In genomic region chr19:52189745-52190678, GRCh38 we compare ENCODE assay signal across 8 cellular contexts. TPM values are rescaled to one million over a fixed set of nuclear protein-coding genes. Genes with fewer than 3 reads are reported as not detected.
DNase-seq lines count a peak whose midpoint lies in the region; ATAC-seq and TF ChIP-seq lines count a peak whose summit lies in the region.

Gene PPP2R1A, plus strand, starts transcription at chr19:52190052. Its CDS starts 45 bp downstream, at chr19:52190097.

- H3K79me2 ChIP-seq in fibroblast of lung (ENCODE audit: control insufficient read depth, insufficient read depth, low read length) = peaks cover 48% of the 10 kb centered on the region

- H3K4me1 Mint-ChIP-seq in activated T-helper 2 cell treated with anti-CD3 and anti-CD28 coated beads, Interferon-gamma antibody, Interleukin-2, Interleukin-4, amounts not matched to agents 10 μg/mL and 5 μg/mL and 100 μg/mL, durations not matched to agents 14 hours and 24 hours and 36 hours (ENCODE audit: low read depth) = peaks cover 32% of the 10 kb centered on the region
- peaks cover 30 to 60% (median 47%) of the 10 kb centered on the region in 7 donors for H3K4me1 Mint-ChIP-seq in naive thymus-derived CD4-positive, alpha-beta T cell
- H3K4me1 Mint-ChIP-seq in stimulated activated naive B cell treated with anti-CD40 and anti-IgM and Interleukin-4, amounts not matched to agents 10 μg/mL and 1 μg/mL and 100 μg/mL, for 72 hours = peaks cover 29 to 56% of the 10 kb centered on the region in 2 donors

- DNase-seq in EH (ENCODE audit: low read depth) (peak; percentile 100), H4 (ENCODE audit: low spot score) (peak; percentile 100), LoVo (ENCODE audit: low spot score) (peak; percentile 99), RWPE2 (ENCODE audit: low spot score) (peak; percentile 100), fibroblast of lung (ENCODE audit: low read depth in 2 of 2) (peak; percentile 100)
- peak; percentile 98 for DNase-seq in activated T-helper 2 cell treated with anti-CD3 and anti-CD28 coated beads, Interferon-gamma antibody, Interleukin-2, Interleukin-4, amounts not matched to agents 10 μg/mL and 5 μg/mL and 100 μg/mL, durations not matched to agents 14 hours and 24 hours and 36 hours (ENCODE audit: low spot score)
- DNase-seq in naive thymus-derived CD4-positive, alpha-beta T cell = peak; percentile 97 to 100 (median 99)
- peak; percentile 98 for DNase-seq in stimulated activated naive B cell treated with anti-CD40 and anti-IgM and Interleukin-4, amounts not matched to agents 10 μg/mL and 1 μg/mL and 100 μg/mL, for 72 hours

- H3K4me1 ChIP-seq in RWPE2 (ENCODE audit: insufficient read depth, poor library complexity, severe bottlenecking) (peaks cover 7% of the 10 kb centered on the region), fibroblast of lung (ENCODE audit: control insufficient read depth, extremely low read depth, insufficient read depth, low read length) (peaks cover 8% of the 10 kb centered on the region)
- peaks cover 34 to 40% of the 10 kb centered on the region in 2 donors for H3K4me1 ChIP-seq in naive thymus-derived CD4-positive, alpha-beta T cell (ENCODE audit: control insufficient read depth in 2 of 2, insufficient read depth in 2 of 2, low read length in 2 of 2)

- intact Hi-C loops in activated T-helper 2 cell treated with anti-CD3 and anti-CD28 coated beads, Interferon-gamma antibody, Interleukin-2, Interleukin-4, amounts not matched to agents 10 μg/mL and 5 μg/mL and 100 μg/mL, durations not matched to agents 14 hours and 24 hours and 36 hours (cut with micrococcal nuclease) = loop anchor here (1.0 to 10.0 kb wide), 6 partner anchors 19 to 1677 kb away; partner anchors contain the start of genes MYADM, ZNF350, ZNF616 and ZNF649
- intact Hi-C loops in naive thymus-derived CD4-positive, alpha-beta T cell (cut with micrococcal nuclease) = loop anchor here (1.0 to 5.0 kb wide), 22 partner anchors 19 to 1677 kb away; partner anchors contain the start of genes ZNF350 (in 2 of the 2), ZNF766 (in 2 of the 2), ZNF836 (in 2 of the 2) and MYADM (in 1 of the 2)

- peak within 1 kb of the TSS; percentile 69 for H3K27ac ChIP-seq in RWPE2 (ENCODE audit: poor library complexity, severe bottlenecking)
- peak within 1 kb of the TSS; percentile 100 for H3K27ac ChIP-seq in fibroblast of lung (ENCODE audit: insufficient read depth, low read length)
- peak within 1 kb of the TSS; percentile 97 for H3K27ac ChIP-seq in naive thymus-derived CD4-positive, alpha-beta T cell (ENCODE audit: low read depth, low read length)

- peak within 1 kb of the TSS; percentile 100 for H3K9ac ChIP-seq in fibroblast of lung (ENCODE audit: insufficient read depth, low read length)

- H3K27me3 ChIP-seq in RWPE2 (ENCODE audit: insufficient read depth, poor library complexity, severe bottlenecking) (no peaks in the 10 kb centered on the region), fibroblast of lung (ENCODE audit: control insufficient read depth, insufficient read depth, low read length) (no peaks in the 10 kb centered on the region)
- H3K27me3 ChIP-seq in naive thymus-derived CD4-positive, alpha-beta T cell (ENCODE audit: control insufficient read depth in 2 of 2, insufficient read depth in 2 of 2, low read length in 2 of 2) = no peaks in the 10 kb centered on the region

- peak within 1 kb of the TSS; percentile 77 for H3K4me3 ChIP-seq in RWPE2 (ENCODE audit: severe bottlenecking)
- H3K4me3 ChIP-seq in fibroblast of lung (replicated peaks in 1 of 4; ENCODE audit: control extremely low read depth in 1 of 4, insufficient read depth in 1 of 4, low read depth in 3 of 4, low read length in 4 of 4) = peak within 1 kb of the TSS; percentile 86 to 95 (median 92)
- peak within 1 kb of the TSS; percentile 86 for H3K4me3 ChIP-seq in naive thymus-derived CD4-positive, alpha-beta T cell (ENCODE audit: low read length)

- H3K27me3 Mint-ChIP-seq in activated T-helper 2 cell treated with anti-CD3 and anti-CD28 coated beads, Interferon-gamma antibody, Interleukin-2, Interleukin-4, amounts not matched to agents 10 μg/mL and 5 μg/mL and 100 μg/mL, durations not matched to agents 14 hours and 24 hours and 36 hours (ENCODE audit: low read depth) = no peaks in the 10 kb centered on the region
- no peaks in the 10 kb centered on the region for H3K27me3 Mint-ChIP-seq in naive thymus-derived CD4-positive, alpha-beta T cell
- H3K27me3 Mint-ChIP-seq in stimulated activated naive B cell treated with anti-CD40 and anti-IgM and Interleukin-4, amounts not matched to agents 10 μg/mL and 1 μg/mL and 100 μg/mL, for 72 hours = no peaks in the 10 kb centered on the region

- H3K36me3 ChIP-seq in RWPE2 (ENCODE audit: low read depth) (peaks cover 34% of the 10 kb centered on the region), fibroblast of lung (ENCODE audit: control insufficient read depth, insufficient read depth, low read length) (peaks cover 4% of the 10 kb centered on the region)
- H3K36me3 ChIP-seq in naive thymus-derived CD4-positive, alpha-beta T cell (ENCODE audit: control insufficient read depth in 2 of 3, insufficient read depth in 3 of 3, low read length in 3 of 3) = peaks cover 0 to 27% (median 9%) of the 10 kb centered on the region in 3 experiments

- peak within 1 kb of the TSS; percentile 91 for H2AFZ ChIP-seq in fibroblast of lung (ENCODE audit: low read length)

- POLR2A ChIA-PET in naive thymus-derived CD4-positive, alpha-beta T cell (lab: Charles Lee) = interaction anchor here (0.6 to 1.8 kb wide), 15 partner anchors 8 to 1678 kb away, joined by 3 to 41 read pairs (median 4); partner anchors contain the start of genes MYADM, ZNF432, ZNF614 and ZNF616

- TF ChIP-seq CTCF in RWPE2 (IDR thresholded peaks at IDR 0.05; ENCODE audit: poor library complexity, severe bottlenecking) = no peak
- no peak for TF ChIP-seq CTCF in fibroblast of lung (conservative IDR thresholded peaks at IDR 0.05 in 1 of 2, IDR thresholded peaks at IDR 0.05 in 1 of 2; ENCODE audit: low read depth in 1 of 2, low read length in 2 of 2)

- no peaks in the 10 kb centered on the region for H4K20me1 ChIP-seq in fibroblast of lung (ENCODE audit: control insufficient read depth, extremely low read depth, insufficient read depth, low read length)

- peaks cover 35% of the 10 kb centered on the region for H3K36me3 Mint-ChIP-seq in activated T-helper 2 cell treated with anti-CD3 and anti-CD28 coated beads, Interferon-gamma antibody, Interleukin-2, Interleukin-4, amounts not matched to agents 10 μg/mL and 5 μg/mL and 100 μg/mL, durations not matched to agents 14 hours and 24 hours and 36 hours (ENCODE audit: low read depth)
- H3K36me3 Mint-ChIP-seq in naive thymus-derived CD4-positive, alpha-beta T cell = peaks cover 4 to 26% (median 24%) of the 10 kb centered on the region in 5 donors
- H3K36me3 Mint-ChIP-seq in stimulated activated naive B cell treated with anti-CD40 and anti-IgM and Interleukin-4, amounts not matched to agents 10 μg/mL and 1 μg/mL and 100 μg/mL, for 72 hours = peaks cover 27 to 30% of the 10 kb centered on the region in 2 donors

- CTCF ChIA-PET in naive thymus-derived CD4-positive, alpha-beta T cell (lab: Charles Lee) = interaction anchor here (0.6 to 1.5 kb wide), 5 partner anchors 13 to 61 kb away, joined by 3 to 8 read pairs (median 3); partner anchors contain the start of gene ZNF836

- H3K27ac Mint-ChIP-seq in activated T-helper 2 cell treated with anti-CD3 and anti-CD28 coated beads, Interferon-gamma antibody, Interleukin-2, Interleukin-4, amounts not matched to agents 10 μg/mL and 5 μg/mL and 100 μg/mL, durations not matched to agents 14 hours and 24 hours and 36 hours = peak within 1 kb of the TSS; percentile 99
- H3K27ac Mint-ChIP-seq in naive thymus-derived CD4-positive, alpha-beta T cell = peak within 1 kb of the TSS; percentile 95 to 100 (median 99)
- peak within 1 kb of the TSS; percentile 100 for H3K27ac Mint-ChIP-seq in stimulated activated naive B cell treated with anti-CD40 and anti-IgM and Interleukin-4, amounts not matched to agents 10 μg/mL and 1 μg/mL and 100 μg/mL, for 72 hours

- H3K9me3 ChIP-seq in RWPE2 (ENCODE audit: severe bottlenecking) (no peaks in the 10 kb centered on the region), fibroblast of lung (ENCODE audit: control insufficient read depth, insufficient read depth, low read depth, low read length) (no peaks in the 10 kb centered on the region)
- no peaks in the 10 kb centered on the region for H3K9me3 ChIP-seq in naive thymus-derived CD4-positive, alpha-beta T cell (ENCODE audit: control insufficient read depth in 2 of 3, low read length in 3 of 3)

- H3K9me3 Mint-ChIP-seq in activated T-helper 2 cell treated with anti-CD3 and anti-CD28 coated beads, Interferon-gamma antibody, Interleukin-2, Interleukin-4, amounts not matched to agents 10 μg/mL and 5 μg/mL and 100 μg/mL, durations not matched to agents 14 hours and 24 hours and 36 hours = no peaks in the 10 kb centered on the region
- H3K9me3 Mint-ChIP-seq in naive thymus-derived CD4-positive, alpha-beta T cell = peaks cover 0 to 2% (median 0%) of the 10 kb centered on the region in 11 donors
- H3K9me3 Mint-ChIP-seq in stimulated activated naive B cell treated with anti-CD40 and anti-IgM and Interleukin-4, amounts not matched to agents 10 μg/mL and 1 μg/mL and 100 μg/mL, for 72 hours = no peaks in the 10 kb centered on the region

- peak; percentile 95 for ATAC-seq in RWPE2 (ENCODE audit: low read depth)
- ATAC-seq in naive thymus-derived CD4-positive, alpha-beta T cell = peak; percentile 91
- ATAC-seq in stimulated activated naive B cell treated with anti-CD40 and anti-IgM and Interleukin-4, amounts not matched to agents 10 μg/mL and 1 μg/mL and 100 μg/mL, for 72 hours (replicated peaks) = peak; percentile 88

- H3K4me2 ChIP-seq in fibroblast of lung (ENCODE audit: extremely low read depth, insufficient read depth, low read length) = peak within 1 kb of the TSS; percentile 99

- H3K4me3 Mint-ChIP-seq in activated T-helper 2 cell treated with anti-CD3 and anti-CD28 coated beads, Interferon-gamma antibody, Interleukin-2, Interleukin-4, amounts not matched to agents 10 μg/mL and 5 μg/mL and 100 μg/mL, durations not matched to agents 14 hours and 24 hours and 36 hours (ENCODE audit: low read depth) = peak within 1 kb of the TSS; percentile 98
- peak within 1 kb of the TSS; percentile 91 to 99 (median 96) for H3K4me3 Mint-ChIP-seq in naive thymus-derived CD4-positive, alpha-beta T cell
- H3K4me3 Mint-ChIP-seq in stimulated activated naive B cell treated with anti-CD40 and anti-IgM and Interleukin-4, amounts not matched to agents 10 μg/mL and 1 μg/mL and 100 μg/mL, for 72 hours = peak within 1 kb of the TSS; percentile 98 to 99

RNA-seq across cellular contexts. Expression of gene PPP2R1A, which starts in this region (rescaled TPM):
- total RNA-seq in H4 (2014; rRNA removed; shearing (Covaris generic)) = 225 and 236 TPM in 2 replicates
- 218 and 225 TPM in 2 replicates for total RNA-seq in activated T-helper 2 cell treated with anti-CD3 and anti-CD28 coated beads, Interferon-gamma antibody, Interleukin-2, Interleukin-4, amounts not matched to agents 10 μg/mL and 5 μg/mL and 100 μg/mL, durations not matched to agents 14 hours and 24 hours and 36 hours
- 86.8 and 115 TPM in 2 replicates for total RNA-seq in fibroblast of lung
- 171 and 210 TPM in 2 replicates for polyA plus RNA-seq in fibroblast of lung
- polyA plus RNA-seq in fibroblast of lung (2012) = 319 and 408 TPM in 2 replicates
- 567 and 788 TPM in 2 replicates for polyA minus RNA-seq in fibroblast of lung (ENCODE audit: low replicate concordance)
- 100 to 1,000 TPM; 156 to 215 (median 168) TPM for total RNA-seq in naive thymus-derived CD4-positive, alpha-beta T cell
- 100 to 1,000 TPM; 148 to 165 TPM for polyA plus RNA-seq in naive thymus-derived CD4-positive, alpha-beta T cell

Comparison
In these comparisons a context has a peak if more than half of its experiments do, and no peak if none do; other contexts are left out.
1. Peak in every context shown above with its lines: DNase-seq, ATAC-seq, H3K4me3 ChIP-seq and H3K27ac ChIP-seq.